In the genomic region with DNA sequence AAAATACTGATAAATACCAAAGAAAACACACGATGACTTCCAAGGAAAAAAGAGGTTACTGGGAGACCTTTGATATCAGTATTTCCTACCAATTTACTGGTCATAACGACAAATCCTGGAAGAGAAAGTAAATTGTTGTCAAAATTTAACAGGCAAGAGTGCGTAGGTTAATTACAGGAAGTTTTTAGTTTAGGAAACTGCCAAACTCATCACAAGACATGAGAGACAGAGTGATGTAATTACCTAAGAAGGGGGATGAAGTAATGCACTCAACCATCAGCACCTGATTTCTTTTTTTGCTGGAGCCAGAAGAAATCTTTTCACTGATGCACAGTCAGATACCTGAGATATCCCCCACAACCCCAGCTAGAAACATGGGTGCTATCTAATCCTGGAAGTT, we compare ENCODE assay signal across 10 cellular contexts. TPM values are rescaled to one million over a fixed set of nuclear protein-coding genes. Genes with fewer than 3 reads are reported as not detected.
DNase-seq lines count a peak whose midpoint lies in the region; ATAC-seq lines count a peak whose summit lies in the region.
"Had no signal": no experiment of that assay in that cellular context is flagged by ENCODE, and none has a peak within 500 bp of the region (broad histone marks: within the 10 kb centered on the region; RNA-seq: fewer than 3 reads in every experiment).

No MANE protein-coding gene starts in this region.

- no peaks in the 10 kb centered on the region for H3K27me3 ChIP-seq in SJCRH30

- H3K27ac ChIP-seq in SJCRH30 = no peak overlapping the region
- H3K27ac ChIP-seq: WERI-Rb-1 had no signal

- no peak overlapping the region for H3K4me3 ChIP-seq in SJCRH30

- DNase-seq in ACHN (peak; percentile 32), T-helper 17 cell (no peak), T-helper 9 cell (no peak), HT-29 (ENCODE audit: low spot score) (no peak), activated gamma-delta T cell treated with Interleukin-2 at 50 U/mL for 16 hours (no peak), SJCRH30 (no peak)
- DNase-seq: WERI-Rb-1 had no signal

- no peaks in the 10 kb centered on the region for H3K36me3 ChIP-seq in SJCRH30
- H3K36me3 ChIP-seq: WERI-Rb-1 had no signal

- no peaks in the 10 kb centered on the region for H3K4me1 Mint-ChIP-seq in T-helper 17 cell

- H3K27ac Mint-ChIP-seq in T-helper 17 cell = no peak overlapping the region
- H3K27ac Mint-ChIP-seq: stimulated activated effector memory CD8-positive, alpha-beta T cell treated with anti-CD3 and anti-CD28 coated beads, Interleukin-12 subunit alpha, Interleukin-12 subunit beta, amount 100 ng/mL, for 72 hours had no signal

- no peak overlapping the region for H3K4me3 Mint-ChIP-seq in T-helper 17 cell
- H3K4me3 Mint-ChIP-seq: stimulated activated effector memory CD8-positive, alpha-beta T cell treated with anti-CD3 and anti-CD28 coated beads, Interleukin-12 subunit alpha, Interleukin-12 subunit beta, amount 100 ng/mL, for 72 hours had no signal

- H3K4me1 ChIP-seq in SJCRH30 = peaks cover 5% of the 10 kb centered on the region; the same call in 1 of the 2 replicates

- in situ Hi-C loops in ACHN (cut with HindIII; ENCODE audit: low pct_ligation_motif_present, low pct_unique_long_range_greater_than_20kb, low sequenced_read_pairs) = loop anchor here (25.0 kb wide), 1 partner anchor 112 kb away; no protein-coding TSS in a partner anchor

- H3K9me3 ChIP-seq in T-helper 17 cell (ENCODE audit: control insufficient read depth, low read length, poor library complexity, severe bottlenecking) = no peaks in the 10 kb centered on the region
- 0 out of 2 replicates have a peak, but pooled peaks cover 2% of the 10 kb centered on the region for H3K9me3 ChIP-seq in SJCRH30 (replicated peaks)

- no peaks in the 10 kb centered on the region for H3K36me3 Mint-ChIP-seq in T-helper 17 cell (ENCODE audit: low read depth)
- H3K36me3 Mint-ChIP-seq: stimulated activated effector memory CD8-positive, alpha-beta T cell treated with anti-CD3 and anti-CD28 coated beads, Interleukin-12 subunit alpha, Interleukin-12 subunit beta, amount 100 ng/mL, for 72 hours had no signal

- H3K27me3 Mint-ChIP-seq in T-helper 17 cell = no peaks in the 10 kb centered on the region

- peak; percentile 39 for ATAC-seq in GM19351 (IDR thresholded peaks at IDR 0.05; ENCODE audit: unreplicated experiment)
- peak; percentile 28 for ATAC-seq in HG03175 (IDR thresholded peaks at IDR 0.05; ENCODE audit: unreplicated experiment)
- peak; percentile 53 for ATAC-seq in T-helper 17 cell

RNA-seq across cellular contexts. Expression of gene MACC1, which starts 16.8 kb away (rescaled TPM):
- total RNA-seq in T-helper 17 cell = under 1 TPM; 0.42 to 0.65 TPM
- 9.9 and 12.5 TPM in 2 replicates for total RNA-seq in HT-29 (2014; rRNA removed; shearing (Covaris generic))
- 0.08 TPM in 2 replicates for total RNA-seq in SJCRH30 (2014; rRNA removed; shearing (Covaris generic))
